In genomic region chr12:88141774-88142609, GRCh38 we compare ENCODE assay signal across 8 cellular contexts. TPM values are rescaled to one million over a fixed set of nuclear protein-coding genes. Genes with fewer than 3 reads are reported as not detected.
DNase-seq lines count a peak whose midpoint lies in the region; ATAC-seq and TF ChIP-seq lines count a peak whose summit lies in the region.

CEP290 (minus strand) TSS chr12:88142088; CDS start chr12:88141307, 781 bp downstream.
TMTC3 (plus strand) TSS chr12:88142307; CDS start chr12:88148316, 6,009 bp downstream.

- H4K12ac ChIP-seq in trophoblast cell (ENCODE audit: low read depth, low read length) = peak within 1 kb of the TSS; percentile 49

- peak within 1 kb of the TSS; percentile 50 for H3K14ac ChIP-seq in trophoblast cell (ENCODE audit: low read length)

- H3K4ac ChIP-seq in trophoblast cell (ENCODE audit: low read depth, low read length) = no peak within 1 kb of the TSS

- H3K4me1 ChIP-seq in heart left ventricle (peaks cover 0 to 34% (median 13%) of the 10 kb centered on the region in 12 donors), trophoblast cell (ENCODE audit: control insufficient read depth in 1 of 2, insufficient read depth in 2 of 2, low read length in 2 of 2) (no peaks in the 10 kb centered on the region), tibial nerve (peaks cover 0 to 38% (median 5%) of the 10 kb centered on the region in 4 donors)

- peak within 1 kb of the TSS; percentile 39 for H2AFZ ChIP-seq in trophoblast cell (ENCODE audit: insufficient read depth, low read length, poor library complexity)

- in situ Hi-C loops in GM13976 (cut with MboI; ENCODE audit: low sequenced_read_pairs, unreplicated experiment) = no loop called here

- peak within 1 kb of the TSS; percentile 62 for H3K18ac ChIP-seq in trophoblast cell (ENCODE audit: low read length)

- H2AK5ac ChIP-seq in trophoblast cell (ENCODE audit: low read length) = no peak within 1 kb of the TSS

- H3K4me2 ChIP-seq in trophoblast cell (ENCODE audit: low read length) = peak within 1 kb of the TSS; percentile 61

- TF ChIP-seq POLR2A in heart left ventricle (IDR thresholded peaks at IDR 0.05) (peak in 1 of 2 donors; percentile 67), tibial nerve (IDR thresholded peaks at IDR 0.05) (peak; percentile 19 to 74)

- peak within 1 kb of the TSS; percentile 71 for H4K8ac ChIP-seq in trophoblast cell (ENCODE audit: low read depth, low read length)

- no peak within 1 kb of the TSS for H3K23ac ChIP-seq in trophoblast cell (ENCODE audit: low read length)

- H3K27ac ChIP-seq in heart left ventricle (peak within 1 kb of the TSS in 11 of 12 donors; percentile 59 to 86 (median 77)), trophoblast cell (ENCODE audit: low read depth, low read length) (peak within 1 kb of the TSS; percentile 70), tibial nerve (peak within 1 kb of the TSS; percentile 51 to 87 (median 82))

- peak; percentile 90 for DNase-seq in GM13976 (ENCODE audit: low spot score)
- peak; percentile 98 for DNase-seq in NCI-H1436 treated with DMSO at 0.1 percent for 48 hours (lab: John Stamatoyannopoulos, UW)
- peak; percentile 91 for DNase-seq in T follicular helper cell (ENCODE audit: low read depth)
- DNase-seq in amniotic epithelial cell (ENCODE audit: low read depth) = peak; percentile 99
- DNase-seq in heart left ventricle = peak; percentile 94 to 96 (median 96)
- DNase-seq in trophoblast cell = peak; percentile 99
- peak; percentile 85 to 95 for DNase-seq in tibial nerve (ENCODE audit: low spot score in 2 of 2)

- no peaks in the 10 kb centered on the region for H3K9me3 ChIP-seq in heart left ventricle
- H3K9me3 ChIP-seq in trophoblast cell (ENCODE audit: insufficient read depth, low read depth, low read length) = no peaks in the 10 kb centered on the region
- no peaks in the 10 kb centered on the region for H3K9me3 ChIP-seq in tibial nerve

- peak in 1 of 2 donors; percentile 93 for TF ChIP-seq EP300 in tibial nerve (IDR thresholded peaks at IDR 0.05)

- H3K4me3 ChIP-seq in heart left ventricle (peak within 1 kb of the TSS; percentile 67 to 92 (median 76)), trophoblast cell (ENCODE audit: low read depth, low read length) (peak within 1 kb of the TSS; percentile 91), tibial nerve (peak within 1 kb of the TSS; percentile 80 to 98 (median 90))

- TF ChIP-seq CTCF in GM13976 (IDR thresholded peaks at IDR 0.05; ENCODE audit: borderline replicate concordance, control extremely low read depth, extremely low read depth, insufficient read depth, missing control alignments) (no peak), heart left ventricle (IDR thresholded peaks at IDR 0.05) (no peak), tibial nerve (IDR thresholded peaks at IDR 0.05) (peak in 1 of 5 experiments; percentile 32)

- peak within 1 kb of the TSS; percentile 54 for H2BK5ac ChIP-seq in trophoblast cell (ENCODE audit: low read depth, low read length, poor library complexity)

- peak within 1 kb of the TSS; percentile 22 for H4K91ac ChIP-seq in trophoblast cell (ENCODE audit: low read depth, low read length)

- peaks cover 4% of the 10 kb centered on the region for H3K79me1 ChIP-seq in trophoblast cell (ENCODE audit: low read length)

- WGBS in heart left ventricle, 4 donors = 0% methylated on average over 32 to 49 of the region's 49 CpGs
- no CpG with 5 or more reads among the region's 49 CpGs for whole genome bisulfite sequencing in trophoblast cell (ENCODE audit: extremely low coverage, insufficient coverage, insufficient read length)
- 0% methylated on average over 30 to 34 of the region's 49 CpGs for WGBS in tibial nerve, 2 donors

- H2BK12ac ChIP-seq in trophoblast cell (ENCODE audit: low read length) = peak within 1 kb of the TSS; percentile 15

- peak within 1 kb of the TSS; percentile 88 for H3K9ac ChIP-seq in trophoblast cell (ENCODE audit: low read length)

- H3K36me3 ChIP-seq in heart left ventricle (peaks cover 0 to 29% (median 3%) of the 10 kb centered on the region in 9 donors), trophoblast cell (ENCODE audit: control insufficient read depth in 1 of 2, insufficient read depth in 2 of 2, low read length in 2 of 2) (no peaks in the 10 kb centered on the region), tibial nerve (peaks cover 0 to 3% (median 0%) of the 10 kb centered on the region in 3 donors)

- no peaks in the 10 kb centered on the region for H3K27me3 ChIP-seq in heart left ventricle
- H3K27me3 ChIP-seq in trophoblast cell (ENCODE audit: insufficient read depth, low read length) = no peaks in the 10 kb centered on the region
- H3K27me3 ChIP-seq in tibial nerve = no peaks in the 10 kb centered on the region

- peaks cover 3% of the 10 kb centered on the region for H3K79me2 ChIP-seq in trophoblast cell (ENCODE audit: control insufficient read depth, insufficient read depth, low read length, poor library complexity)

- intact Hi-C loops in heart left ventricle (cut with DNase I) = loop anchor here in 3 of 10 donors (10.0 kb wide), 2 partner anchors 433 to 853 kb away; no protein-coding TSS in a partner anchor

- H2BK120ac ChIP-seq in trophoblast cell (ENCODE audit: insufficient read depth, low read length, poor library complexity) = peak within 1 kb of the TSS; percentile 55

- ATAC-seq in HG02852 (IDR thresholded peaks at IDR 0.05; ENCODE audit: unreplicated experiment) (peak; percentile 95), heart left ventricle (peak; percentile 99)

RNA-seq across cellular contexts. Expression of gene CEP290, which starts in this region (rescaled TPM):
- 10 to 100 TPM in 3 of 9 donors, 1 to 10 TPM in 6; 6.0 to 11.1 (median 7.7) TPM for total RNA-seq in heart left ventricle
- 1 to 10 TPM; 3.0 to 5.0 TPM for polyA plus RNA-seq in heart left ventricle
- polyA plus RNA-seq in trophoblast cell (2013) = 9.4 and 9.8 TPM in 2 replicates
- 10 to 100 TPM; 34.3 to 43.7 (median 38.3) TPM for total RNA-seq in tibial nerve

RNA-seq across cellular contexts. Expression of gene TMTC3, which starts in this region (rescaled TPM):
- total RNA-seq in heart left ventricle = 10 to 100 TPM in 4 of 9 donors, 1 to 10 TPM in 5; 7.5 to 13.8 (median 9.8) TPM
- 1 to 10 TPM; 1.2 to 5.7 TPM for polyA plus RNA-seq in heart left ventricle
- polyA plus RNA-seq in trophoblast cell (2013) = 19.1 and 21.4 TPM in 2 replicates
- total RNA-seq in tibial nerve = 10 to 100 TPM; 21.6 to 36.7 (median 26.4) TPM

Comparison
In these comparisons a context has a peak if more than half of its experiments do, and no peak if none do; other contexts are left out.
1. Peak in every context shown above with its lines: DNase-seq, ATAC-seq, H3K4me3 ChIP-seq and H3K27ac ChIP-seq.